8 cellular contexts compared by ENCODE assay signal in genomic region chr10:7040681-7041080, GRCh38.
"Had no signal": no experiment of that assay in that cellular context is flagged by ENCODE, and none has a peak within 500 bp of the region (broad histone marks: within the 10 kb centered on the region; RNA-seq: fewer than 3 reads in every experiment).

No MANE protein-coding gene starts in this region.

- H3K4me3 ChIP-seq: GM12878 had no signal

- ATAC-seq: GM12878 had no signal

- DNase-seq: GDM1, GF-D8 had no signal

- FAIRE-seq: G401.6, GM12878, GM12891, GM12892, GM18507, GM19239 had no signal
